Comparison of ENCODE assay signal across 22 cellular contexts in the genomic region with DNA sequence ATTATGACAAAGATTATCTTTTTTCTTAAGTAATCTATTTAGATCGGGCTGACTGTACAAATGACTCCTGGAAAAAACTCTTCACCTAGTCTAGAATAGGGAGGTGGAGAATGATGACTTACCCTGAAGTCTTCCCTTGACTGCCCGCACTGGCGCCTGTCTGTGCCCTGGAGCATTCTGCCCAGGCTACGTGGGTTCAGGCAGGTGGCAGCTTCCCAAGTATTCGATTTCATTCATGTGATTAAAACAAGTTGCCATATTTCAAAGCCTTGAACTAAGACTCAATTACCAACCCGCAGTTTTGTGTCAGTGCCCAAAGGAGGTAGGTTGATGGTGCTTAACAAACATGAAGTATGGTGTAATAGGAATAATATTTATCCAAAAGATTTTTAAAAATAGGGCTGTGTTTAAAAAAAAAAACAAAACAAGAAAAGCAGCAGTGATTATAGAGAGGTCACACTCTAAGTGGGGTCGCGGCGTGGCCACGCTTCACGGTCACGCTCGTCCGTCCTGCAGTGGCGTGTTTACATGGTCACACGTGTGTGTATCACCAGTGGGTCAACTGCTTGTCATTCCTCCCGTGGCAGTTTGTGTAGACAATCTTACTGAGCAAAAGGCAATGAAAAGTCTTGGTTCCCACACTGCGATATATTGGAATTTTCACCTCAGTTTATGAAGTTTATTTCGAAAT.
"Had no signal": no experiment of that assay in that cellular context is flagged by ENCODE, and none has a peak within 500 bp of the region (broad histone marks: within the 10 kb centered on the region; RNA-seq: fewer than 3 reads in every experiment).

No MANE protein-coding gene starts in this region.

- H3K4me3 ChIP-seq: coronary artery, left lung, pancreas, skin epidermis, transverse colon, vagina had no signal

- DNase-seq: activated CD4-positive, alpha-beta T cell treated with anti-CD3 and anti-CD28 coated beads, Interleukin-2, amount 50 U/mL, for 4 hours; activated effector memory CD4-positive, alpha-beta T cell treated with Interleukin-2 at 50 U/mL for 16 hours; activated naive CD4-positive, alpha-beta T cell treated with anti-CD3 and anti-CD28 coated beads for 36 hours; activated naive CD8-positive, alpha-beta T cell treated with anti-CD3 and anti-CD28 coated beads, Interleukin-2, amount 10 ng/mL, durations not matched to agents 7 days and 5 days; activated T-cell treated with anti-CD3 and anti-CD28 coated beads, Interleukin-2, amount 50 U/mL, for 72 hours; amniotic stem cell; cerebellar nuclear complex; endodermal cell; foreskin keratinocyte; left lung; mammary epithelial cell; pancreas; right cardiac atrium; stimulated activated CD4-positive, alpha-beta T cell treated with anti-CD3 and anti-CD28 coated beads, Interleukin-2, amount 100 ng/mL, for 24 hours; stimulated activated naive B cell treated with anti-CD40 and anti-IgM and Interleukin-4, amounts not matched to agents 10 μg/mL and 1 μg/mL and 100 μg/mL, for 72 hours; T-helper 1 cell; T-helper 9 cell; transverse colon had no signal

- H3K27ac ChIP-seq: coronary artery, left lung, neutrophil, skin epidermis, transverse colon, vagina had no signal

- H3K4me1 ChIP-seq: transverse colon, vagina had no signal

- H3K27me3 ChIP-seq: foreskin keratinocyte, left lung, neutrophil, pancreas, transverse colon, vagina had no signal

- ATAC-seq: activated T-cell treated with anti-CD3 and anti-CD28 coated beads, Interleukin-2, amount 50 U/mL, for 72 hours; foreskin keratinocyte; left lung; pancreas; right cardiac atrium; stimulated activated naive B cell treated with anti-CD40 and anti-IgM and Interleukin-4, amounts not matched to agents 10 μg/mL and 1 μg/mL and 100 μg/mL, for 72 hours had no signal

- H3K9me3 ChIP-seq: left lung, neutrophil, pancreas, transverse colon, vagina had no signal
